ENCODE assay signal across 31 cellular contexts in the genomic region with DNA sequence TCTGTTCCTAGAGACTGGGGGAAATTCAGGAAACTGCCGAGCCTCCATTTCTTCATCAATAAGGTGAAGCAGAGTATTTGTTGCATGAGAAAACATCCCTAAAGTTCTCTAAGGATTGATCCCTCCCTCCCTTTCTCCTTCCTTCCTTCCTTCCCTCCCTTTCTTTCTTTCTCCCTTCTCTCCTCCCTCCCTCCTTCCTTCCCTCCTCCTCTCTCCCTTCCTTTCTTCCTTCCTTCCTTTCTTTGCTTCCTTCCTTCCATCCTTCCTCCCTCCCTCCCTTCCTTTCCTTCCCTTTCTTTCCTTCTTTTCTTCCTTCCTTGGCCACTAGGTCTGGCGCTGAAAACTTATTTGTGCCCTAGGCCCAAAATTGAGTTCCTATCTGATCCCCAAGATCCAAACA. TPM values are rescaled to one million over a fixed set of nuclear protein-coding genes. Genes with fewer than 3 reads are reported as not detected.
"Had no signal": no experiment of that assay in that cellular context is flagged by ENCODE, and none has a peak within 500 bp of the region (broad histone marks: within the 10 kb centered on the region; RNA-seq: fewer than 3 reads in every experiment).

No MANE protein-coding gene starts in this region.

- H3K27ac ChIP-seq: ascending aorta, cardiac muscle cell, WERI-Rb-1 had no signal

- DNase-seq: activated CD4-positive, alpha-beta memory T cell treated with anti-CD3 and anti-CD28 coated beads, Interleukin-2, amount 10 ng/mL, durations not matched to agents 7 days and 5 days; activated CD4-positive, alpha-beta T cell treated with anti-CD3 and anti-CD28 coated beads for 1 hour; activated CD4-positive, alpha-beta T cell treated with anti-CD3 and anti-CD28 coated beads for 36 hours; activated CD4-positive, alpha-beta T cell treated with anti-CD3 and anti-CD28 coated beads for 48 hours; activated CD4-positive, alpha-beta T cell treated with anti-CD3 and anti-CD28 coated beads, Interleukin-2, amount 10 ng/mL, durations not matched to agents 7 days and 5 days; activated CD4-positive, alpha-beta T cell treated with anti-CD3 and anti-CD28 coated beads, Interleukin-2, amount 50 U/mL, for 48 hours; activated CD4-positive, CD25-positive, alpha-beta regulatory T cell; activated CD8-positive, alpha-beta memory T cell treated with anti-CD3 and anti-CD28 coated beads for 24 hours; activated CD8-positive, alpha-beta memory T cell treated with anti-CD3 and anti-CD28 coated beads, Interleukin-2, amount 10 ng/mL, durations not matched to agents 7 days and 5 days; activated CD8-positive, alpha-beta memory T cell treated with anti-CD3 and anti-CD28 coated beads, Interleukin-2, amount 50 U/mL, for 48 hours; activated CD8-positive, alpha-beta T cell treated with anti-CD3 and anti-CD28 coated beads, Interleukin-2, amount 10 ng/mL, durations not matched to agents 7 days and 5 days; activated effector memory CD4-positive, alpha-beta T cell treated with Interleukin-2 at 50 U/mL for 16 hours; activated gamma-delta T cell; activated naive CD4-positive, alpha-beta T cell treated with anti-CD3 and anti-CD28 coated beads, Interleukin-2, amount 10 ng/mL, durations not matched to agents 7 days and 5 days; activated naive CD4-positive, alpha-beta T cell treated with Interleukin-2 at 50 U/mL for 16 hours; activated naive CD8-positive, alpha-beta T cell treated with anti-CD3 and anti-CD28 coated beads, Interleukin-2, amount 10 ng/mL, durations not matched to agents 7 days and 5 days; activated naive CD8-positive, alpha-beta T cell treated with anti-CD3 and anti-CD28 coated beads, Interleukin-2, amount 50 U/mL, for 24 hours; activated T-cell treated with anti-CD3 and anti-CD28 coated beads, Interleukin-2, amount 50 U/mL, for 24 hours; activated T-cell treated with anti-CD3 and anti-CD28 coated beads, Interleukin-2, amount 50 U/mL, for 48 hours; amygdala; anterior cingulate cortex; caudate nucleus; cerebellar nuclear complex; T-helper 2 cell; T-helper 9 cell; WERI-Rb-1 had no signal

- H3K4me3 ChIP-seq: ascending aorta, cardiac muscle cell had no signal

- ATAC-seq: activated CD4-positive, alpha-beta T cell treated with anti-CD3 and anti-CD28 coated beads for 36 hours; activated CD4-positive, CD25-positive, alpha-beta regulatory T cell treated with anti-CD3 and anti-CD28 coated beads, Interleukin-2, amount 50 U/mL, for 24 hours; activated CD8-positive, alpha-beta memory T cell treated with anti-CD3 and anti-CD28 coated beads, Interleukin-2, amount 10 ng/mL, durations not matched to agents 7 days and 5 days; activated CD8-positive, alpha-beta T cell treated with anti-CD3 and anti-CD28 coated beads, Interleukin-2, amount 10 ng/mL, durations not matched to agents 7 days and 5 days; activated naive CD8-positive, alpha-beta T cell treated with anti-CD3 and anti-CD28 coated beads, Interleukin-2, amount 50 U/mL, for 24 hours; WTC11 had no signal

- H3K27me3 ChIP-seq: ascending aorta, cardiac muscle cell had no signal

- FAIRE-seq: TTC549 had no signal

- H3K36me3 ChIP-seq: ascending aorta, cardiac muscle cell, WERI-Rb-1 had no signal

- H3K9me3 ChIP-seq: ascending aorta had no signal

- H3K4me1 ChIP-seq: ascending aorta had no signal

RNA-seq across cellular contexts. Expression of a gene that starts 47.2 kb away (rescaled TPM):
- total RNA-seq: ascending aorta had no signal
